ENCODE assay signal across 21 cellular contexts in genomic region chr2:36834203-36834602, GRCh38.
"Had no signal": no experiment of that assay in that cellular context is flagged by ENCODE, and none has a peak within 500 bp of the region (broad histone marks: within the 10 kb centered on the region; RNA-seq: fewer than 3 reads in every experiment).

No MANE protein-coding gene starts in this region.

- H3K4me2 ChIP-seq: hepatocyte had no signal

- H3K27me3 ChIP-seq: hepatocyte, tibial artery, upper lobe of left lung, uterus had no signal

- H3K36me3 ChIP-seq: spleen, tibial artery, upper lobe of left lung, uterus had no signal

- DNase-seq: effector CD4-positive, alpha-beta T cell; endodermal cell; foreskin melanocyte; head of caudate nucleus; kidney glomerular epithelial cell; naive thymus-derived CD4-positive, alpha-beta T cell; posterior cingulate gyrus; spleen; stimulated activated CD4-positive, alpha-beta T cell treated with anti-CD3 and anti-CD28 coated beads, Interleukin-15, amount 100 ng/mL, for 24 hours; stimulated activated CD4-positive, alpha-beta T cell treated with anti-CD3 and anti-CD28 coated beads, Interleukin-1b, Interleukin-23, amount 100 ng/mL, for 48 hours; stimulated activated CD4-positive, alpha-beta T cell treated with anti-CD3 and anti-CD28 coated beads, Interleukin-4, amount 100 ng/mL, for 24 hours; tibial artery; upper lobe of left lung; uterus had no signal

- H3K36me3 Mint-ChIP-seq: stimulated activated memory B cell treated with anti-CD40 and anti-IgM and Interleukin-4, amounts not matched to agents 10 μg/mL and 1 μg/mL and 100 μg/mL, for 72 hours had no signal

- H3K27ac ChIP-seq: hepatocyte, spleen, tibial artery, upper lobe of left lung, uterus had no signal

- H3K4me3 ChIP-seq: hepatocyte, spleen, tibial artery, upper lobe of left lung, uterus had no signal

- ATAC-seq: naive thymus-derived CD4-positive, alpha-beta T cell; sciatic nerve; stimulated activated memory B cell treated with anti-CD40 and anti-IgM and Interleukin-4, amounts not matched to agents 10 μg/mL and 1 μg/mL and 100 μg/mL, for 72 hours had no signal

- FAIRE-seq: endothelial cell of umbilical vein, islet of Langerhans had no signal

- H3K4me3 Mint-ChIP-seq: endodermal cell; neural crest cell; stimulated activated memory B cell treated with anti-CD40 and anti-IgM and Interleukin-4, amounts not matched to agents 10 μg/mL and 1 μg/mL and 100 μg/mL, for 72 hours; stimulated activated naive CD8-positive, alpha-beta T cell treated with anti-CD3 and anti-CD28 coated beads, Interleukin-15, Interleukin-2, amounts not matched to agents 100 ng/mL and 50 ng/mL, for 24 hours had no signal

- H2AFZ ChIP-seq: hepatocyte had no signal

- H3K4me1 Mint-ChIP-seq: stimulated activated memory B cell treated with anti-CD40 and anti-IgM and Interleukin-4, amounts not matched to agents 10 μg/mL and 1 μg/mL and 100 μg/mL, for 72 hours had no signal

- H3K4me1 ChIP-seq: spleen, tibial artery, upper lobe of left lung, uterus had no signal

- H3K27ac Mint-ChIP-seq: endodermal cell; stimulated activated memory B cell treated with anti-CD40 and anti-IgM and Interleukin-4, amounts not matched to agents 10 μg/mL and 1 μg/mL and 100 μg/mL, for 72 hours; stimulated activated naive CD8-positive, alpha-beta T cell treated with anti-CD3 and anti-CD28 coated beads, Interleukin-15, Interleukin-2, amounts not matched to agents 100 ng/mL and 50 ng/mL, for 24 hours had no signal

- H3K79me2 ChIP-seq: hepatocyte had no signal

- H3K9me3 ChIP-seq: tibial artery, upper lobe of left lung, uterus had no signal

- H3K9me3 Mint-ChIP-seq: stimulated activated naive CD8-positive, alpha-beta T cell treated with anti-CD3 and anti-CD28 coated beads, Interleukin-15, Interleukin-2, amounts not matched to agents 100 ng/mL and 50 ng/mL, for 24 hours had no signal
